In the genomic region with DNA sequence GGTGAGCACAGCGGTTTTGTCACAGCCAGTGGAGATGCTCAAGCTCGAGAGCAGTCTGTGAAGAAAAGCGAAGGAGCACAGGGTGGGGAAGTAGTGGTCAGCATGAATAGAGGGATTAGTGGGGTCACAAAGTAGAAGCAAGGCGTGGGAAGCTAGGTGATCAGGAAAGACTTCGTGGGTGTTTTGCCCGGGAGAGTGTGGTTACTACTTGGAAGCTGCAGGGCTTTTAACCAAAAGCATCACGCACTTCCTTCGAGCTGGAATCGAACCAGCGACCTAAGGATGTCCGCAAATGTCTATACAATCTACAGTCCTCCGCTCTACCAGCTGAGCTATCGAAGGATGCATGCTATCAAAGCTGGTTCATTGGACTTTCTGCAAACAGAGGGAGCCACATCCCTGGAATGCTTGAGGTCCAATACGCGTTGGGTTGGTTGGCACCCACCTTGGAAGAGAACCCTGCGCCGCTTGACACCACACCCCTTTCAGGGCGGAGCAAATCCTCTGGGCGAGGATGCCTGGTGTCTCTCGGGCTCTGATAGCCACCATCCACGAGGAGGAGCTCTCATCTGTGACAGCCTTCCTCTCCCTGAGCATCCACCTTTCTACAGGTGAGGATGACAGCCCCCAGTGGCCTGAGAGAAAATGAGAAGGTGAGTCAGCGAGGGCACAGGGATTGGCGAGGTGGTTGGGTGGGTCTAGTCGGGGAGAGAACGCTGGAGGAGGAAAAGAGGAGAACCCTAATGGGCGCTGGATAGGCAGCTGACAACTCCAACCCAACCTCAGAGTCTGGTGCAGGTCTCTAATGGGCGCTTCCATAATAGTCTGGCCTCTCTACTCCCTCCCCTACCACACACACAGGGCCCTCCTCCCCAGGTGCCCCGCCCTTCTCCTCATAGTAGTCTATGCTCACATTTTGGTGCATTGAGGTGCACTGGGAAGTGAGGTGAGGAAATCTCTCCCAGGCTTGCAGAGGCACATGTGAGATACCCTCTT, we compare ENCODE assay signal across 12 cellular contexts. TPM values are rescaled to one million over a fixed set of nuclear protein-coding genes. Genes with fewer than 3 reads are reported as not detected.
DNase-seq lines count a peak whose midpoint lies in the region; ATAC-seq and TF ChIP-seq lines count a peak whose summit lies in the region.
"Had no signal": no experiment of that assay in that cellular context is flagged by ENCODE, and none has a peak within 500 bp of the region (broad histone marks: within the 10 kb centered on the region; RNA-seq: fewer than 3 reads in every experiment).

No MANE protein-coding gene starts in this region.

- no peaks in the 10 kb centered on the region for H3K4me1 ChIP-seq in osteoblast (ENCODE audit: insufficient read depth, low read length)

- H2AFZ ChIP-seq in osteoblast (ENCODE audit: low read length), result no peak overlapping the region

- peak; percentile 40 to 42 for ATAC-seq in activated CD4-positive, CD25-positive, alpha-beta regulatory T cell treated with anti-CD3 and anti-CD28 coated beads, Interleukin-2, amount 50 U/mL, for 24 hours

- TF ChIP-seq POLR2A in NB4 (IDR thresholded peaks at IDR 0.05; ENCODE audit: extremely low read depth, insufficient read length), result no peak

- H3K27ac ChIP-seq in brain microvascular endothelial cell (no peak overlapping the region), osteoblast (ENCODE audit: low read depth, low read length) (no peak overlapping the region)

- peaks cover 11% of the 10 kb centered on the region for H3K27me3 ChIP-seq in brain microvascular endothelial cell (replicated peaks)
- peaks cover 23% of the 10 kb centered on the region for H3K27me3 ChIP-seq in osteoblast (ENCODE audit: insufficient read depth, low read length)

- H3K4me3 ChIP-seq in NB4 (ENCODE audit: low read depth, low read length) (no peak overlapping the region), brain microvascular endothelial cell (ENCODE audit: low read depth, low read length) (no peak overlapping the region), osteoblast (ENCODE audit: insufficient read depth, low read length) (no peak overlapping the region)

- in situ Hi-C loops in brain microvascular endothelial cell (cut with HindIII; ENCODE audit: low pct_ligation_motif_present, low sequenced_read_pairs), result no loop called here

- H3K4me2 ChIP-seq in osteoblast (ENCODE audit: insufficient read depth, low read length), result no peak overlapping the region

- H3K36me3 ChIP-seq in brain microvascular endothelial cell (replicated peaks) (no peaks in the 10 kb centered on the region), osteoblast (ENCODE audit: insufficient read depth, low read length) (no peaks in the 10 kb centered on the region)

- no peaks in the 10 kb centered on the region for H4K20me1 ChIP-seq in osteoblast (ENCODE audit: insufficient read depth, low read length)

- TF ChIP-seq CTCF in NB4 (IDR thresholded peaks at IDR 0.05; ENCODE audit: low read depth, low read length) (peak; percentile 13), brain microvascular endothelial cell (IDR thresholded peaks at IDR 0.05; ENCODE audit: low read depth, low read length, missing control alignments) (peak; percentile 37), osteoblast (IDR thresholded peaks at IDR 0.05; ENCODE audit: extremely low read depth, low read depth, low read length) (no peak)

- no peak for DNase-seq in activated CD4-positive, CD25-positive, alpha-beta regulatory T cell treated with anti-CD3 and anti-CD28 coated beads, Interleukin-2, amount 50 U/mL, for 72 hours
- DNase-seq in NB4 (ENCODE audit: low read depth) (no peak), brain microvascular endothelial cell (peak; percentile 49), osteoblast (ENCODE audit: insufficient read length, low spot score, missing footprints) (peak; percentile 83), KG1 (lab: John Stamatoyannopoulos, UW) (no peak), NCI-H82 (lab: John Stamatoyannopoulos, UW) (no peak), midbrain (lab: John Stamatoyannopoulos, UW) (no peak)
- DNase-seq: AML-193, amniotic stem cell, NCI-H510A had no signal

- no peaks in the 10 kb centered on the region for H3K79me2 ChIP-seq in osteoblast (ENCODE audit: insufficient read depth, low read length)

- H3K9me3 ChIP-seq in osteoblast (ENCODE audit: low read depth, low read length), result no peaks in the 10 kb centered on the region

RNA-seq across cellular contexts. Expression of a gene that starts 16.0 kb away (rescaled TPM):
- not detected in 2 replicates for total RNA-seq in osteoblast
- total RNA-seq: lung microvascular endothelial cell had no signal

RNA-seq across cellular contexts. Expression of a gene that starts 26.8 kb away (rescaled TPM):
- 18.1 and 24.2 TPM in 2 replicates for total RNA-seq in osteoblast

RNA-seq across cellular contexts. Expression of a gene that starts 31.1 kb away (rescaled TPM):
- total RNA-seq in osteoblast, result 7.2 and 8.3 TPM in 2 replicates

Comparison
In these comparisons a context has a peak if more than half of its experiments do, and no peak if none do; other contexts are left out.
1. DNase-seq: peak in brain microvascular endothelial cell (single experiment) and osteoblast (single experiment); none in activated CD4-positive, CD25-positive, alpha-beta regulatory T cell treated with anti-CD3 and anti-CD28 coated beads, Interleukin-2, amount 50 U/mL, for 72 hours (single experiment), NB4 (single experiment), KG1 (single experiment), NCI-H82 (single experiment) and midbrain (single experiment).